Comparison of ENCODE assay signal across 8 cellular contexts in genomic region chr7:1537631-1538412, GRCh38. TPM values are rescaled to one million over a fixed set of nuclear protein-coding genes. Genes with fewer than 3 reads are reported as not detected.
DNase-seq lines count a peak whose midpoint lies in the region; ATAC-seq and TF ChIP-seq lines count a peak whose summit lies in the region.

No MANE protein-coding gene starts in this region.

- H3K9me3 ChIP-seq in heart right ventricle, result no peaks in the 10 kb centered on the region

- intact Hi-C loops in activated CD8-positive, alpha-beta T cell treated with anti-CD3 and anti-CD28 coated beads for 36 hours (cut with micrococcal nuclease), result no loop called here
- intact Hi-C loops in heart right ventricle (cut with DNase I), result loop anchor here in 4 of 10 donors (1.0 to 5.0 kb wide), 4 partner anchors 25 to 36 kb away; partner anchors contain the start of gene INTS1 (in 2 of the 4)

- DNase-seq in activated CD8-positive, alpha-beta T cell treated with anti-CD3 and anti-CD28 coated beads for 36 hours, result peak; percentile 26
- no peak for DNase-seq in activated CD8-positive, alpha-beta T cell treated with anti-CD3 and anti-CD28 coated beads, Interleukin-2, amount 10 ng/mL, durations not matched to agents 7 days and 5 days
- DNase-seq in amniotic stem cell (lab: John Stamatoyannopoulos, UW), result peak; percentile 82
- DNase-seq in heart right ventricle, result peak; percentile 94 to 97
- DNase-seq in progenitor cell of endocrine pancreas (ENCODE audit: low spot score, unreplicated experiment), result peak; percentile 62
- no peak for DNase-seq in GM13977 (ENCODE audit: low spot score)

- H3K36me3 Mint-ChIP-seq in activated CD8-positive, alpha-beta T cell treated with anti-CD3 and anti-CD28 coated beads for 36 hours (ENCODE audit: low read depth), result peaks cover 13% of the 10 kb centered on the region
- H3K36me3 Mint-ChIP-seq in activated CD8-positive, alpha-beta T cell treated with anti-CD3 and anti-CD28 coated beads, Interleukin-2, amount 10 ng/mL, durations not matched to agents 7 days and 5 days (ENCODE audit: low read depth), result peaks cover 9% of the 10 kb centered on the region
- peaks cover 1% of the 10 kb centered on the region for H3K36me3 Mint-ChIP-seq in progenitor cell of endocrine pancreas (ENCODE audit: insufficient read depth)

- H3K4me3 ChIP-seq in heart right ventricle, result peak overlapping the region; percentile 26 to 69 (median 55)

- H3K9me3 Mint-ChIP-seq in activated CD8-positive, alpha-beta T cell treated with anti-CD3 and anti-CD28 coated beads for 36 hours, result no peaks in the 10 kb centered on the region
- H3K9me3 Mint-ChIP-seq in activated CD8-positive, alpha-beta T cell treated with anti-CD3 and anti-CD28 coated beads, Interleukin-2, amount 10 ng/mL, durations not matched to agents 7 days and 5 days (ENCODE audit: insufficient read depth), result no peaks in the 10 kb centered on the region
- no peaks in the 10 kb centered on the region for H3K9me3 Mint-ChIP-seq in progenitor cell of endocrine pancreas (ENCODE audit: low read depth)

- WGBS in heart right ventricle, 2 donors, result 8 to 14% methylated on average over 49 to 50 of the region's 50 CpGs

- no peaks in the 10 kb centered on the region for H3K27me3 ChIP-seq in heart right ventricle

- POLR2A ChIA-PET in activated CD8-positive, alpha-beta T cell treated with anti-CD3 and anti-CD28 coated beads for 36 hours (lab: Charles Lee), result no interaction called here
- POLR2A ChIA-PET in activated CD8-positive, alpha-beta T cell treated with anti-CD3 and anti-CD28 coated beads, Interleukin-2, amount 10 ng/mL, durations not matched to agents 7 days and 5 days (lab: Charles Lee), result no interaction called here

- H3K36me3 ChIP-seq in heart right ventricle, result peaks cover 0 to 63% (median 23%) of the 10 kb centered on the region in 9 donors

- in situ Hi-C loops in GM13977 (cut with MboI; ENCODE audit: low pct_unique_long_range_greater_than_20kb, low sequenced_read_pairs, unreplicated experiment), result no loop called here

- no peak overlapping the region for H3K27ac Mint-ChIP-seq in activated CD8-positive, alpha-beta T cell treated with anti-CD3 and anti-CD28 coated beads for 36 hours
- no peak overlapping the region for H3K27ac Mint-ChIP-seq in activated CD8-positive, alpha-beta T cell treated with anti-CD3 and anti-CD28 coated beads, Interleukin-2, amount 10 ng/mL, durations not matched to agents 7 days and 5 days
- H3K27ac Mint-ChIP-seq in progenitor cell of endocrine pancreas, result peak overlapping the region; percentile 98

- no peaks in the 10 kb centered on the region for H3K27me3 Mint-ChIP-seq in activated CD8-positive, alpha-beta T cell treated with anti-CD3 and anti-CD28 coated beads for 36 hours
- H3K27me3 Mint-ChIP-seq in activated CD8-positive, alpha-beta T cell treated with anti-CD3 and anti-CD28 coated beads, Interleukin-2, amount 10 ng/mL, durations not matched to agents 7 days and 5 days (ENCODE audit: low read depth), result no peaks in the 10 kb centered on the region
- no peaks in the 10 kb centered on the region for H3K27me3 Mint-ChIP-seq in progenitor cell of endocrine pancreas

- H3K27ac ChIP-seq in heart right ventricle, result peak overlapping the region; percentile 92 to 100 (median 99)

- peaks cover 26 to 79% (median 57%) of the 10 kb centered on the region in 9 donors for H3K4me1 ChIP-seq in heart right ventricle

- H3K4me1 Mint-ChIP-seq in activated CD8-positive, alpha-beta T cell treated with anti-CD3 and anti-CD28 coated beads for 36 hours (ENCODE audit: low read depth), result peaks cover 16% of the 10 kb centered on the region
- H3K4me1 Mint-ChIP-seq in activated CD8-positive, alpha-beta T cell treated with anti-CD3 and anti-CD28 coated beads, Interleukin-2, amount 10 ng/mL, durations not matched to agents 7 days and 5 days (ENCODE audit: low read depth), result peaks cover 13% of the 10 kb centered on the region
- peaks cover 21% of the 10 kb centered on the region for H3K4me1 Mint-ChIP-seq in progenitor cell of endocrine pancreas (ENCODE audit: low read depth)

- no peak overlapping the region for H3K4me3 Mint-ChIP-seq in activated CD8-positive, alpha-beta T cell treated with anti-CD3 and anti-CD28 coated beads for 36 hours
- H3K4me3 Mint-ChIP-seq in activated CD8-positive, alpha-beta T cell treated with anti-CD3 and anti-CD28 coated beads, Interleukin-2, amount 10 ng/mL, durations not matched to agents 7 days and 5 days, result no peak overlapping the region
- peak overlapping the region; percentile 51 for H3K4me3 Mint-ChIP-seq in progenitor cell of endocrine pancreas (ENCODE audit: low read depth)

- ATAC-seq in activated CD8-positive, alpha-beta T cell treated with anti-CD3 and anti-CD28 coated beads for 36 hours, result no peak
- ATAC-seq in activated CD8-positive, alpha-beta T cell treated with anti-CD3 and anti-CD28 coated beads, Interleukin-2, amount 10 ng/mL, durations not matched to agents 7 days and 5 days, result no peak
- ATAC-seq in heart right ventricle (peak; percentile 29 to 65 (median 50)), HG02588 (IDR thresholded peaks at IDR 0.05; ENCODE audit: unreplicated experiment) (no peak), GM21528 (IDR thresholded peaks at IDR 0.05; ENCODE audit: low FRiP score, unreplicated experiment) (no peak)

- no peak for TF ChIP-seq CTCF in activated CD8-positive, alpha-beta T cell treated with anti-CD3 and anti-CD28 coated beads for 36 hours (IDR thresholded peaks at IDR 0.05)
- TF ChIP-seq CTCF in heart right ventricle (IDR thresholded peaks at IDR 0.05) (no peak), progenitor cell of endocrine pancreas (IDR thresholded peaks at IDR 0.05; ENCODE audit: unreplicated experiment) (no peak), GM13977 (IDR thresholded peaks at IDR 0.05; ENCODE audit: extremely low read depth, insufficient read depth, missing control alignments) (no peak)

- CTCF ChIA-PET in activated CD8-positive, alpha-beta T cell treated with anti-CD3 and anti-CD28 coated beads for 36 hours (lab: Charles Lee), result no interaction called here
- CTCF ChIA-PET in activated CD8-positive, alpha-beta T cell treated with anti-CD3 and anti-CD28 coated beads, Interleukin-2, amount 10 ng/mL, durations not matched to agents 7 days and 5 days (lab: Charles Lee), result no interaction called here

RNA-seq across cellular contexts. Expression of gene MAFK, which starts 7.3 kb away (rescaled TPM):
- total RNA-seq in activated CD8-positive, alpha-beta T cell treated with anti-CD3 and anti-CD28 coated beads for 36 hours, result 10 to 100 TPM; 34.3 to 42.9 TPM
- 10 to 100 TPM; 22.6 to 23.9 TPM for total RNA-seq in activated CD8-positive, alpha-beta T cell treated with anti-CD3 and anti-CD28 coated beads, Interleukin-2, amount 10 ng/mL, durations not matched to agents 7 days and 5 days
- total RNA-seq in heart right ventricle (100 to 1,000 TPM in 5 of 10 donors, 10 to 100 TPM in 5; 58.6 to 180 (median 106) TPM), progenitor cell of endocrine pancreas (21.5 and 26.2 TPM in 2 replicates)
- polyA plus RNA-seq in heart right ventricle, result 100 to 1,000 TPM in 1 of 2 donors, 10 to 100 TPM in 1; 82.1 to 102 TPM

RNA-seq across cellular contexts. Expression of gene TMEM184A, which starts 18.2 kb away (rescaled TPM):
- not detected for total RNA-seq in activated CD8-positive, alpha-beta T cell treated with anti-CD3 and anti-CD28 coated beads for 36 hours
- not detected for total RNA-seq in activated CD8-positive, alpha-beta T cell treated with anti-CD3 and anti-CD28 coated beads, Interleukin-2, amount 10 ng/mL, durations not matched to agents 7 days and 5 days
- total RNA-seq in heart right ventricle, result under 1 TPM; 0.09 to 0.85 (median 0.51) TPM
- polyA plus RNA-seq in heart right ventricle, result 1 to 10 TPM in 1 of 2 donors, under 1 TPM in 1; 0.45 to 1.2 TPM
- total RNA-seq in progenitor cell of endocrine pancreas, result 7.4 and 8.6 TPM in 2 replicates

RNA-seq across cellular contexts. Expression of gene PSMG3, which starts 32.0 kb away (rescaled TPM):
- 10 to 100 TPM; 38.9 to 41.5 TPM for total RNA-seq in activated CD8-positive, alpha-beta T cell treated with anti-CD3 and anti-CD28 coated beads for 36 hours
- total RNA-seq in activated CD8-positive, alpha-beta T cell treated with anti-CD3 and anti-CD28 coated beads, Interleukin-2, amount 10 ng/mL, durations not matched to agents 7 days and 5 days, result 10 to 100 TPM; 33.1 to 33.3 TPM
- 10 to 100 TPM in 8 of 10 donors, 1 to 10 TPM in 2; 7.3 to 14.1 (median 11.1) TPM for total RNA-seq in heart right ventricle
- polyA plus RNA-seq in heart right ventricle, result 10 to 100 TPM; 44.6 to 45.7 TPM
- 29.1 and 32.1 TPM in 2 replicates for total RNA-seq in progenitor cell of endocrine pancreas

RNA-seq across cellular contexts. Expression of gene INTS1, which starts 33.6 kb away (rescaled TPM):
- total RNA-seq in activated CD8-positive, alpha-beta T cell treated with anti-CD3 and anti-CD28 coated beads for 36 hours, result 100 to 1,000 TPM; 100 to 103 TPM
- 100 to 1,000 TPM; 105 to 112 TPM for total RNA-seq in activated CD8-positive, alpha-beta T cell treated with anti-CD3 and anti-CD28 coated beads, Interleukin-2, amount 10 ng/mL, durations not matched to agents 7 days and 5 days
- total RNA-seq in heart right ventricle (10 to 100 TPM; 41.5 to 59.4 (median 45.4) TPM), progenitor cell of endocrine pancreas (145 and 150 TPM in 2 replicates)
- 10 to 100 TPM; 42.4 to 58.0 TPM for polyA plus RNA-seq in heart right ventricle

Comparison
In these comparisons a context has a peak if more than half of its experiments do, and no peak if none do; other contexts are left out.
1. DNase-seq: peak in activated CD8-positive, alpha-beta T cell treated with anti-CD3 and anti-CD28 coated beads for 36 hours (single experiment), amniotic stem cell (single experiment), heart right ventricle (2 of 2) and progenitor cell of endocrine pancreas (single experiment); none in activated CD8-positive, alpha-beta T cell treated with anti-CD3 and anti-CD28 coated beads, Interleukin-2, amount 10 ng/mL, durations not matched to agents 7 days and 5 days (single experiment) and GM13977 (single experiment).
2. ATAC-seq: peak in heart right ventricle (8 of 8); none in activated CD8-positive, alpha-beta T cell treated with anti-CD3 and anti-CD28 coated beads for 36 hours (single experiment), activated CD8-positive, alpha-beta T cell treated with anti-CD3 and anti-CD28 coated beads, Interleukin-2, amount 10 ng/mL, durations not matched to agents 7 days and 5 days (single experiment), HG02588 (single experiment) and GM21528 (single experiment).